ENCODE assay signal across 23 cellular contexts in the genomic region with DNA sequence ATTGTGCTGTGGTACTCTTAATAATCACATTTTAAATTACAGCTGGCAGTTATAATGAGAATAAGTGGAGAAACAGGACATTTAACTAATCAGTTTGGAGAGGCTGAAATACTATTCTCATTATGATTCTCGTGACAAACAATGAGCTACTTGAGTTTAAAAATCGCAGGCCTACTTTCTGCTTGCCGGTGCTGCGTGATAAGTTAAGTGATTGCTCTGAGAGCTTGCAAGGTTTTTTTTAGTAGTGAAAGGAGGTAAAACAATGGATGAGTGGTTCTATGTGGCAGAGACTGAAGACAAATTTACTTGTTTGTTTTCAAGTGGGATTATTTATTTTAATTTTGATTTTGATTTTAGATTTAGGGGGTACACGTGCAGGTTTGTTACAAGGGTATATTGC.
"Had no signal": no experiment of that assay in that cellular context is flagged by ENCODE, and none has a peak within 500 bp of the region (broad histone marks: within the 10 kb centered on the region; RNA-seq: fewer than 3 reads in every experiment).

No MANE protein-coding gene starts in this region.

- H3K27me3 ChIP-seq: ascending aorta, neutrophil, suprapubic skin, tibial artery had no signal

- H3K4me3 ChIP-seq: ascending aorta, prostate gland, suprapubic skin, tibial artery had no signal

- H3K36me3 ChIP-seq: ascending aorta, neutrophil, prostate gland, suprapubic skin, tibial artery, WERI-Rb-1 had no signal

- H3K4me1 ChIP-seq: ascending aorta, prostate gland, suprapubic skin had no signal

- H3K27ac ChIP-seq: ascending aorta, neutrophil, prostate gland, suprapubic skin, tibial artery, WERI-Rb-1 had no signal

- DNase-seq: activated CD4-positive, alpha-beta memory T cell treated with anti-CD3 and anti-CD28 coated beads for 36 hours; activated CD4-positive, alpha-beta T cell treated with anti-CD3 and anti-CD28 coated beads, Interleukin-2, amount 10 ng/mL, durations not matched to agents 24 days and 14 days; activated CD8-positive, alpha-beta memory T cell treated with anti-CD3 and anti-CD28 coated beads, Interleukin-2, amount 50 U/mL, for 4 hours; activated effector memory CD4-positive, alpha-beta T cell treated with anti-CD3 and anti-CD28 coated beads, Interleukin-2, amount 50 U/mL, for 16 hours; activated naive CD4-positive, alpha-beta T cell treated with anti-CD3 and anti-CD28 coated beads for 36 hours; activated naive CD8-positive, alpha-beta T cell treated with anti-CD3 and anti-CD28 coated beads, Interleukin-2, amount 10 ng/mL, durations not matched to agents 7 days and 5 days; activated T-cell treated with anti-CD3 and anti-CD28 coated beads, Interleukin-2, amount 50 U/mL, for 1 hour; caudate nucleus; cortex of kidney; effector memory CD8-positive, alpha-beta T cell; naive B cell; nephron progenitor cell; stimulated activated CD4-positive, alpha-beta T cell treated with anti-CD3 and anti-CD28 coated beads, Interleukin-15, amount 100 ng/mL, for 24 hours; stimulated activated naive CD4-positive, alpha-beta T cell; T-helper 17 cell; T1000; tibial artery; WERI-Rb-1 had no signal

- H3K9me3 ChIP-seq: ascending aorta, neutrophil, prostate gland, suprapubic skin, tibial artery had no signal

- ATAC-seq: activated CD4-positive, CD25-positive, alpha-beta regulatory T cell treated with anti-CD3 and anti-CD28 coated beads, Interleukin-2, amount 50 U/mL, for 24 hours; effector memory CD8-positive, alpha-beta T cell; T-helper 17 cell had no signal
